Comparison of ENCODE assay signal across 1 cellular context in genomic region chr17:36545465-36546417, GRCh38.
A peak's percentile ranks its signal among the peaks of the same experiment; 100 is the strongest.
TF ChIP-seq lines count a peak whose summit lies in the region.

No MANE protein-coding gene starts in this region.

TF ChIP-seq in HepG2, 621 proteins besides CTCF, POLR2A, EP300 and RAD21 (continued from another document and continues in another):
- TF ChIP-seq ZNF646 (CRISPR knock-in tag; IDR thresholded peaks at IDR 0.05) (peak; percentile 16; the same call in 1 of the 2 replicates), KAT7 (CRISPR knock-in tag; IDR thresholded peaks at IDR 0.05; ENCODE audit: borderline replicate concordance) (peak; percentile 97; the same call in 1 of the 2 replicates), ARID4A (CRISPR knock-in tag; IDR thresholded peaks at IDR 0.05; ENCODE audit: borderline replicate concordance) (peak; percentile 90), CSRNP2 (CRISPR knock-in tag; conservative IDR thresholded peaks at IDR 0.05; ENCODE audit: low read depth) (no peak), ZBTB2 (CRISPR knock-in tag; IDR thresholded peaks at IDR 0.05; ENCODE audit: low read depth) (peak; percentile 97), KLF11 (CRISPR knock-in tag; IDR thresholded peaks at IDR 0.05) (no peak), ZNF24 (IDR thresholded peaks at IDR 0.05) (no peak), ZHX1 (CRISPR knock-in tag; IDR thresholded peaks at IDR 0.05; ENCODE audit: low read depth) (peak; percentile 81; the same call in 1 of the 2 replicates), ZNF687 (CRISPR knock-in tag; IDR thresholded peaks at IDR 0.05) (peak; percentile 83), FOXK2 (IDR thresholded peaks at IDR 0.05) (no peak), ZNF18 (CRISPR knock-in tag; IDR thresholded peaks at IDR 0.05; ENCODE audit: insufficient replicate concordance) (peak; percentile 25), ATF3 (CRISPR knock-in tag; IDR thresholded peaks at IDR 0.05) (peak; percentile 11; the same call in 1 of the 2 replicates), ZNF382 (CRISPR knock-in tag; IDR thresholded peaks at IDR 0.05; ENCODE audit: borderline replicate concordance) (no peak), ZHX2 (IDR thresholded peaks at IDR 0.05; ENCODE audit: low read depth) (peak; percentile 23; the same call in 1 of the 2 replicates), ZHX2 (CRISPR knock-in tag; IDR thresholded peaks at IDR 0.05; ENCODE audit: borderline replicate concordance) (no peak)
